19 cellular contexts compared by ENCODE assay signal in the genomic region with DNA sequence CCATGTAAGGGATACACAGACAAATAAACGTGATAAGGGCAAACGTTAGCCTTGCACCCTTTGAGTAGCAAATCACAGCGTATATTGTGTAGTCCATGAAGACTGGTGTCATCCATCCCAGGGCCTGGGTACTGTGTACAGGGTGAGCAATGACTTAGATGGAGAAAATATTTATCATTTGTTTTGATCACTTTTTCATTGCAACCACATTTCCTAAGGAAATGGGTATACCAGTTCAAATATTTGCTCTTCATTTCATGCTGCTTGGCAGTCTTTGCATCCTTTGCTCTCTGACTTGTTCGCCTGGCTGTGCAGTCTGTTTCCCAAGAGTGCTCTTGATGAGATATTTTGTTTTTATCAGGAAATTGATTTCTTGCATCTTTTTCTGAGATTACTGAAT.
"Had no signal": no experiment of that assay in that cellular context is flagged by ENCODE, and none has a peak within 500 bp of the region (broad histone marks: within the 10 kb centered on the region; RNA-seq: fewer than 3 reads in every experiment).

No MANE protein-coding gene starts in this region.

- H3K4me1 Mint-ChIP-seq: memory B cell; natural killer cell; stimulated activated naive B cell treated with anti-CD40 and anti-IgM and Interleukin-4, amounts not matched to agents 10 μg/mL and 1 μg/mL and 100 μg/mL, for 72 hours; T-helper 17 cell had no signal

- H3K36me3 Mint-ChIP-seq: activated naive CD8-positive, alpha-beta T cell; brain; memory B cell; natural killer cell; stimulated activated naive B cell treated with anti-CD40 and anti-IgM and Interleukin-4, amounts not matched to agents 10 μg/mL and 1 μg/mL and 100 μg/mL, for 72 hours; WTC11 had no signal

- H3K9me3 Mint-ChIP-seq: brain, memory B cell had no signal

- H3K27me3 Mint-ChIP-seq: activated CD8-positive, alpha-beta T cell treated with anti-CD3 and anti-CD28 coated beads for 36 hours; activated naive CD8-positive, alpha-beta T cell; brain; memory B cell; stimulated activated naive B cell treated with anti-CD40 and anti-IgM and Interleukin-4, amounts not matched to agents 10 μg/mL and 1 μg/mL and 100 μg/mL, for 72 hours; T-helper 17 cell had no signal

- H3K36me3 ChIP-seq: esophagus squamous epithelium, upper lobe of left lung had no signal

- H3K4me3 Mint-ChIP-seq: activated CD8-positive, alpha-beta T cell treated with anti-CD3 and anti-CD28 coated beads for 36 hours; activated naive CD8-positive, alpha-beta T cell; brain; memory B cell; natural killer cell; stimulated activated naive B cell treated with anti-CD40 and anti-IgM and Interleukin-4, amounts not matched to agents 10 μg/mL and 1 μg/mL and 100 μg/mL, for 72 hours; T-helper 17 cell; WTC11 had no signal

- DNase-seq: activated CD4-positive, alpha-beta T cell treated with anti-CD3 and anti-CD28 coated beads for 4 hours; activated CD8-positive, alpha-beta T cell treated with anti-CD3 and anti-CD28 coated beads for 36 hours; activated gamma-delta T cell treated with Interleukin-2 at 50 U/mL for 16 hours; activated T-cell treated with anti-CD3 and anti-CD28 coated beads, Interleukin-2, amount 50 U/mL, for 48 hours; amniotic stem cell; effector CD8-positive, alpha-beta T cell; esophagus squamous epithelium; islet precursor cell; natural killer cell; retina; stimulated activated CD4-positive, alpha-beta T cell treated with anti-CD3 and anti-CD28 coated beads, Interleukin-15, amount 100 ng/mL, for 24 hours; stimulated activated CD4-positive, alpha-beta T cell treated with anti-CD3 and anti-CD28 coated beads, Interleukin-4, amount 100 ng/mL, for 1 hour; stimulated activated naive B cell treated with anti-CD40 and anti-IgM and Interleukin-4, amounts not matched to agents 10 μg/mL and 1 μg/mL and 100 μg/mL, for 72 hours; T-helper 17 cell; upper lobe of left lung had no signal

- H3K27me3 ChIP-seq: esophagus squamous epithelium, upper lobe of left lung had no signal

- H3K9me3 ChIP-seq: esophagus squamous epithelium, upper lobe of left lung had no signal

- H3K27ac Mint-ChIP-seq: activated CD8-positive, alpha-beta T cell treated with anti-CD3 and anti-CD28 coated beads for 36 hours; activated naive CD8-positive, alpha-beta T cell; memory B cell; natural killer cell; stimulated activated naive B cell treated with anti-CD40 and anti-IgM and Interleukin-4, amounts not matched to agents 10 μg/mL and 1 μg/mL and 100 μg/mL, for 72 hours; T-helper 17 cell; WTC11 had no signal

- ATAC-seq: activated CD8-positive, alpha-beta T cell treated with anti-CD3 and anti-CD28 coated beads for 36 hours; natural killer cell; stimulated activated naive B cell treated with anti-CD40 and anti-IgM and Interleukin-4, amounts not matched to agents 10 μg/mL and 1 μg/mL and 100 μg/mL, for 72 hours; T-helper 17 cell; WTC11 had no signal

- H3K4me3 ChIP-seq: esophagus squamous epithelium, upper lobe of left lung had no signal
